ENCODE assay signal across 18 cellular contexts in the genomic region with DNA sequence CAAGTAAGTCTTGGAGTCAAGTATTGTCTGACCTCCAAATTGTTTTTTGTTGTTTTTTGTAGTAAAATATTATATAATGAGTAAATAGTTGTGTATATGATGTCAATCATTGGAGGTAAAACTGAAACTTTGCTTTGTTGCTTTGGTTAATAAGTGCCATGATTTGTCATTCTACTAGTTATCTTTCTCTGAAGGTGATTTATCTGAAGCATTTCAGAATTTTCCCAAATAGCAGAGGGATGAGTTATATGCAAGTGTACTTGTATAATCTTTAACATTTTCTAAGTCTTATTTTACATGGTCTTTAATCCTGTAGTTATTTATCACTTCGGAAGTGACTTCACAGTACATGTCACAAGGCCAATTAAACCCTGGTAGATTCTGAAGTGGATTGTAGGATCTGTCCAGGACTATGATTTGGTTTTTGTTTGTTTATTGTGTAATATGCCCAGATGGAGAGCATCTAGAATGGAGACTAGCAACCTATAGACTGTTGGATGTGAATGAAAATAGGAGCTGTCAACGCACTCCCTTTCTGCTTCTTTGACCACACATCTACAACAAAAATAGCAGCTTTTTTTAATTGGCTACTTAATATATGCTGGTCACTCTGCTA.
DNase-seq lines count a peak whose midpoint lies in the region; ATAC-seq, FAIRE-seq and TF ChIP-seq lines count a peak whose summit lies in the region.
"Had no signal": no experiment of that assay in that cellular context is flagged by ENCODE, and none has a peak within 500 bp of the region (broad histone marks: within the 10 kb centered on the region; RNA-seq: fewer than 3 reads in every experiment).

No MANE protein-coding gene starts in this region.

- peaks cover 49% of the 10 kb centered on the region for H3K4me1 Mint-ChIP-seq in Calu3 (ENCODE audit: low read depth, unreplicated experiment)
- no peaks in the 10 kb centered on the region for H3K4me1 Mint-ChIP-seq in activated CD8-positive, alpha-beta T cell treated with anti-CD3 and anti-CD28 coated beads, Interleukin-2, amount 10 ng/mL, durations not matched to agents 7 days and 5 days (ENCODE audit: low read depth)
- no peaks in the 10 kb centered on the region for H3K4me1 Mint-ChIP-seq in naive thymus-derived CD8-positive, alpha-beta T cell

- no peak for ATAC-seq in activated CD8-positive, alpha-beta T cell treated with anti-CD3 and anti-CD28 coated beads, Interleukin-2, amount 10 ng/mL, durations not matched to agents 7 days and 5 days
- ATAC-seq in naive thymus-derived CD8-positive, alpha-beta T cell, result no peak
- ATAC-seq: Panc1, Right ventricle myocardium inferior had no signal

- intact Hi-C loops in Calu3 (cut with micrococcal nuclease; ENCODE audit: unreplicated experiment), result loop anchor here (2.0 kb wide), 1 partner anchor 26 kb away; no protein-coding TSS in a partner anchor

- peaks cover 11% of the 10 kb centered on the region for H3K36me3 Mint-ChIP-seq in Calu3 (ENCODE audit: insufficient read depth, unreplicated experiment)
- no peaks in the 10 kb centered on the region for H3K36me3 Mint-ChIP-seq in activated CD8-positive, alpha-beta T cell treated with anti-CD3 and anti-CD28 coated beads, Interleukin-2, amount 10 ng/mL, durations not matched to agents 7 days and 5 days (ENCODE audit: low read depth)
- peaks cover 0 to 5% (median 0%) of the 10 kb centered on the region in 3 donors for H3K36me3 Mint-ChIP-seq in naive thymus-derived CD8-positive, alpha-beta T cell

- H3K27ac Mint-ChIP-seq in Calu3 (ENCODE audit: unreplicated experiment), result peak overlapping the region; percentile 66
- no peak overlapping the region for H3K27ac Mint-ChIP-seq in activated CD8-positive, alpha-beta T cell treated with anti-CD3 and anti-CD28 coated beads, Interleukin-2, amount 10 ng/mL, durations not matched to agents 7 days and 5 days
- no peak overlapping the region for H3K27ac Mint-ChIP-seq in naive thymus-derived CD8-positive, alpha-beta T cell
- H3K27ac Mint-ChIP-seq: CD4-positive, alpha-beta T cell had no signal

- H3K4me3 ChIP-seq in brain microvascular endothelial cell (ENCODE audit: low read depth, low read length), result no peak overlapping the region

- BruUV-seq in Calu3 (replicated peaks; lab: Mats Ljungman, UMichigan), result no TSS peak

- H3K4me3 Mint-ChIP-seq in Calu3 (ENCODE audit: low read depth, unreplicated experiment), result no peak overlapping the region
- no peak overlapping the region for H3K4me3 Mint-ChIP-seq in activated CD8-positive, alpha-beta T cell treated with anti-CD3 and anti-CD28 coated beads, Interleukin-2, amount 10 ng/mL, durations not matched to agents 7 days and 5 days
- no peak overlapping the region for H3K4me3 Mint-ChIP-seq in naive thymus-derived CD8-positive, alpha-beta T cell
- H3K4me3 Mint-ChIP-seq: CD4-positive, alpha-beta T cell had no signal

- H3K27me3 Mint-ChIP-seq in Calu3 (ENCODE audit: unreplicated experiment), result no peaks in the 10 kb centered on the region
- no peaks in the 10 kb centered on the region for H3K27me3 Mint-ChIP-seq in activated CD8-positive, alpha-beta T cell treated with anti-CD3 and anti-CD28 coated beads, Interleukin-2, amount 10 ng/mL, durations not matched to agents 7 days and 5 days (ENCODE audit: low read depth)
- peaks cover 0 to 20% (median 3%) of the 10 kb centered on the region in 5 donors for H3K27me3 Mint-ChIP-seq in naive thymus-derived CD8-positive, alpha-beta T cell

- POLR2A ChIA-PET in activated CD8-positive, alpha-beta T cell treated with anti-CD3 and anti-CD28 coated beads, Interleukin-2, amount 10 ng/mL, durations not matched to agents 7 days and 5 days (lab: Charles Lee), result no interaction called here
- POLR2A ChIA-PET in naive thymus-derived CD8-positive, alpha-beta T cell (lab: Charles Lee), result no interaction called here

- in situ Hi-C loops in brain microvascular endothelial cell (cut with HindIII; ENCODE audit: low pct_ligation_motif_present, low sequenced_read_pairs), result no loop called here

- no peak for DNase-seq in Calu3
- peak; percentile 11 for DNase-seq in HCEC 1CT
- peak; percentile 71 for DNase-seq in RCC 7860 (ENCODE audit: low spot score)
- peak; percentile 90 for DNase-seq in kidney glomerular epithelial cell (lab: John Stamatoyannopoulos, UW)
- DNase-seq in activated CD8-positive, alpha-beta T cell treated with anti-CD3 and anti-CD28 coated beads, Interleukin-2, amount 10 ng/mL, durations not matched to agents 7 days and 5 days, result no peak
- DNase-seq in brain microvascular endothelial cell, result no peak
- no peak for DNase-seq in naive thymus-derived CD8-positive, alpha-beta T cell
- no peak for DNase-seq in Ammon's horn (ENCODE audit: low spot score)
- DNase-seq: BE2C; CD4-positive, alpha-beta T cell; H7; KBM-7; NCI-H1417 treated with DMSO at 0.1 percent for 48 hours; NCI-H1930; NCI-H446 treated with DMSO at 0.1 percent for 48 hours; T-helper 1 cell had no signal

- H3K9me3 Mint-ChIP-seq in Calu3 (ENCODE audit: low read depth, unreplicated experiment), result peaks cover 6% of the 10 kb centered on the region
- no peaks in the 10 kb centered on the region for H3K9me3 Mint-ChIP-seq in activated CD8-positive, alpha-beta T cell treated with anti-CD3 and anti-CD28 coated beads, Interleukin-2, amount 10 ng/mL, durations not matched to agents 7 days and 5 days (ENCODE audit: insufficient read depth)
- H3K9me3 Mint-ChIP-seq in naive thymus-derived CD8-positive, alpha-beta T cell, result peaks cover 0 to 11% (median 2%) of the 10 kb centered on the region in 9 donors
- H3K9me3 Mint-ChIP-seq: CD4-positive, alpha-beta T cell had no signal

- H3K27ac ChIP-seq in brain microvascular endothelial cell, result no peak overlapping the region

- no peaks in the 10 kb centered on the region for H3K27me3 ChIP-seq in brain microvascular endothelial cell (replicated peaks)
- H3K27me3 ChIP-seq: BE2C had no signal

- peak; percentile 93 for FAIRE-seq in RCC 7860 (lab: Jason Lieb, UNC)

- TF ChIP-seq CTCF in Calu3 (IDR thresholded peaks at IDR 0.05; ENCODE audit: unreplicated experiment) (no peak), brain microvascular endothelial cell (IDR thresholded peaks at IDR 0.05; ENCODE audit: low read depth, low read length, missing control alignments) (no peak)

- no peaks in the 10 kb centered on the region for H3K36me3 ChIP-seq in brain microvascular endothelial cell (replicated peaks)
- H3K36me3 ChIP-seq: BE2C had no signal

- CTCF ChIA-PET in Calu3 (lab: Charles Lee), result no interaction called here
- CTCF ChIA-PET in activated CD8-positive, alpha-beta T cell treated with anti-CD3 and anti-CD28 coated beads, Interleukin-2, amount 10 ng/mL, durations not matched to agents 7 days and 5 days (lab: Charles Lee), result no interaction called here

Comparison
In these comparisons a context has a peak if more than half of its experiments do, and no peak if none do; other contexts are left out.
1. DNase-seq: peak in HCEC 1CT (single experiment), RCC 7860 (single experiment) and kidney glomerular epithelial cell (single experiment); none in Calu3 (single experiment), activated CD8-positive, alpha-beta T cell treated with anti-CD3 and anti-CD28 coated beads, Interleukin-2, amount 10 ng/mL, durations not matched to agents 7 days and 5 days (single experiment), brain microvascular endothelial cell (single experiment), naive thymus-derived CD8-positive, alpha-beta T cell (0 of 10) and Ammon's horn (single experiment).